In genomic region chr18:57997820-57998219, GRCh38 we compare ENCODE assay signal across 22 cellular contexts.
"Had no signal": no experiment of that assay in that cellular context is flagged by ENCODE, and none has a peak within 500 bp of the region (broad histone marks: within the 10 kb centered on the region; RNA-seq: fewer than 3 reads in every experiment).

No MANE protein-coding gene starts in this region.

- H3K4me1 ChIP-seq: heart left ventricle, left ventricle myocardium inferior, right atrium auricular region, stomach, transverse colon had no signal

- FAIRE-seq: small intestine had no signal

- H3K4me1 Mint-ChIP-seq: immature natural killer cell, naive B cell, nephron had no signal

- H3K9me3 ChIP-seq: heart left ventricle, left ventricle myocardium inferior, neutrophil, right atrium auricular region, stomach, thoracic aorta, transverse colon had no signal

- ATAC-seq: heart left ventricle had no signal

- H3K4me3 Mint-ChIP-seq: immature natural killer cell, naive B cell, nephron had no signal

- DNase-seq: cortex of kidney; dorsolateral prefrontal cortex; effector CD8-positive, alpha-beta T cell; foreskin melanocyte; heart left ventricle; hippocampal formation; immature natural killer cell; left ventricle myocardium inferior; mesenchymal stem cell; naive B cell; posterior cingulate gyrus; small intestine; stimulated activated CD4-positive, alpha-beta T cell treated with anti-CD3 and anti-CD28 coated beads, Interleukin-12 subunit alpha, Interleukin-12 subunit beta, amount 100 ng/mL, for 4 hours; stimulated activated naive CD4-positive, alpha-beta T cell; stomach; substantia nigra; transverse colon had no signal

- H3K36me3 ChIP-seq: heart left ventricle, left ventricle myocardium inferior, neutrophil, right atrium auricular region, stomach, thoracic aorta, transverse colon had no signal

- H3K27me3 ChIP-seq: neutrophil, right atrium auricular region, stomach, transverse colon had no signal

- H3K4me3 ChIP-seq: dorsolateral prefrontal cortex, heart left ventricle, left ventricle myocardium inferior, lung, right atrium auricular region, stomach, thoracic aorta, transverse colon had no signal

- H3K27ac Mint-ChIP-seq: immature natural killer cell, naive B cell, nephron had no signal

- H3K36me3 Mint-ChIP-seq: immature natural killer cell, naive B cell had no signal

- H3K27ac ChIP-seq: dorsolateral prefrontal cortex, heart left ventricle, left ventricle myocardium inferior, neutrophil, right atrium auricular region, stomach, thoracic aorta, transverse colon had no signal

- H3K9me3 Mint-ChIP-seq: nephron had no signal
